Comparison of ENCODE assay signal across 3 cellular contexts in the genomic region with DNA sequence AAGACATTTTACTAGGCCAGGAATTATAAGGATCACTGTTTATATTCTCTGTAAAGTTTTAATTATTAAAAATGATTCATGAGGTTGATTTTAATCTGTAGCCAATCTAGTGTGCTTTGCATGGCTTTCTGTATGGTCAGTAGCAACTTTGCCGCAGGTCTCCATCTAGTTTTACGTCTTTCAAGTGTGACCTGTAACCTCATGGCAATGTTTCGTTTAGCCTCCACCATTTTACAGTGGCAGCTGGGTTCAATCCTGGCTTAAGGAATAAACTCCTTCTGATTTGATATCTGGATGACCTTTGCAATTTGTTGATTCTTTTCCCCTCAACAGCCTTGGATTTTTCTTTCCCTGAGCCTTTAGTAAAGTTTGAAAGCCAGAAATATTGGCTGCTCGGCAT.
TF ChIP-seq lines count a peak whose summit lies in the region.

No MANE protein-coding gene starts in this region.

TF ChIP-seq in SK-N-SH, 30 proteins besides CTCF, POLR2A, EP300 and RAD21:
- TF ChIP-seq, protein P1, sequence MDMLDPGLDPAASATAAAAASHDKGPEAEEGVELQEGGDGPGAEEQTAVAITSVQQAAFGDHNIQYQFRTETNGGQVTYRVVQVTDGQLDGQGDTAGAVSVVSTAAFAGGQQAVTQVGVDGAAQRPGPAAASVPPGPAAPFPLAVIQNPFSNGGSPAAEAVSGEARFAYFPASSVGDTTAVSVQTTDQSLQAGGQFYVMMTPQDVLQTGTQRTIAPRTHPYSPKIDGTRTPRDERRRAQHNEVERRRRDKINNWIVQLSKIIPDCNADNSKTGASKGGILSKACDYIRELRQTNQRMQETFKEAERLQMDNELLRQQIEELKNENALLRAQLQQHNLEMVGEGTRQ (IDR thresholded peaks at IDR 0.05; ENCODE audit: borderline replicate concordance, low read depth, low read length), result no peak

TF ChIP-seq in SK-N-SH treated with all-trans-retinoic acid at 6 μM for 48 hours, 23 proteins besides CTCF, POLR2A, EP300 and RAD21 (continued from another document):
- TF ChIP-seq TSHZ2 (CRISPR knock-in tag; IDR thresholded peaks at IDR 0.05) (no peak), ARNTL (CRISPR knock-in tag; IDR thresholded peaks at IDR 0.05; ENCODE audit: borderline replicate concordance, low read depth) (no peak), OSR1 (CRISPR knock-in tag; IDR thresholded peaks at IDR 0.05) (no peak)
- TF ChIP-seq, protein P2, sequence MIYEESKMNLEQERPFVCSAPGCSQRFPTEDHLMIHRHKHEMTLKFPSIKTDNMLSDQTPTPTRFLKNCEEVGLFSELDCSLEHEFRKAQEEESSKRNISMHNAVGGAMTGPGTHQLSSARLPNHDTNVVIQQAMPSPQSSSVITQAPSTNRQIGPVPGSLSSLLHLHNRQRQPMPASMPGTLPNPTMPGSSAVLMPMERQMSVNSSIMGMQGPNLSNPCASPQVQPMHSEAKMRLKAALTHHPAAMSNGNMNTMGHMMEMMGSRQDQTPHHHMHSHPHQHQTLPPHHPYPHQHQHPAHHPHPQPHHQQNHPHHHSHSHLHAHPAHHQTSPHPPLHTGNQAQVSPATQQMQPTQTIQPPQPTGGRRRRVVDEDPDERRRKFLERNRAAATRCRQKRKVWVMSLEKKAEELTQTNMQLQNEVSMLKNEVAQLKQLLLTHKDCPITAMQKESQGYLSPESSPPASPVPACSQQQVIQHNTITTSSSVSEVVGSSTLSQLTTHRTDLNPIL (CRISPR knock-in tag; IDR thresholded peaks at IDR 0.05; ENCODE audit: low read depth), result no peak

TF ChIP-seq in GM12878, 131 proteins besides CTCF, POLR2A, EP300 and RAD21 (continued from another document):
- TF ChIP-seq CUX1 (IDR thresholded peaks at IDR 0.05; ENCODE audit: insufficient replicate concordance, low read depth, low read length), result no peak
- no peak for TF ChIP-seq CEBPZ (IDR thresholded peaks at IDR 0.05; ENCODE audit: low read depth, low read length)
- no peak for TF ChIP-seq WRNIP1 (IDR thresholded peaks at IDR 0.05; ENCODE audit: borderline replicate concordance, low read depth, low read length)
- TF ChIP-seq IRF3 (IDR thresholded peaks at IDR 0.05), result no peak
- no peak for TF ChIP-seq RELA (IDR thresholded peaks at IDR 0.05; ENCODE audit: borderline replicate concordance, partially characterized antibody)
- peak; percentile 35; the same call in 1 of the 2 replicates for TF ChIP-seq NR2F1 (conservative IDR thresholded peaks at IDR 0.05)
- no peak for TF ChIP-seq CHD2 (IDR thresholded peaks at IDR 0.05; ENCODE audit: borderline replicate concordance, low read depth, low read length)
- TF ChIP-seq, protein P3, sequence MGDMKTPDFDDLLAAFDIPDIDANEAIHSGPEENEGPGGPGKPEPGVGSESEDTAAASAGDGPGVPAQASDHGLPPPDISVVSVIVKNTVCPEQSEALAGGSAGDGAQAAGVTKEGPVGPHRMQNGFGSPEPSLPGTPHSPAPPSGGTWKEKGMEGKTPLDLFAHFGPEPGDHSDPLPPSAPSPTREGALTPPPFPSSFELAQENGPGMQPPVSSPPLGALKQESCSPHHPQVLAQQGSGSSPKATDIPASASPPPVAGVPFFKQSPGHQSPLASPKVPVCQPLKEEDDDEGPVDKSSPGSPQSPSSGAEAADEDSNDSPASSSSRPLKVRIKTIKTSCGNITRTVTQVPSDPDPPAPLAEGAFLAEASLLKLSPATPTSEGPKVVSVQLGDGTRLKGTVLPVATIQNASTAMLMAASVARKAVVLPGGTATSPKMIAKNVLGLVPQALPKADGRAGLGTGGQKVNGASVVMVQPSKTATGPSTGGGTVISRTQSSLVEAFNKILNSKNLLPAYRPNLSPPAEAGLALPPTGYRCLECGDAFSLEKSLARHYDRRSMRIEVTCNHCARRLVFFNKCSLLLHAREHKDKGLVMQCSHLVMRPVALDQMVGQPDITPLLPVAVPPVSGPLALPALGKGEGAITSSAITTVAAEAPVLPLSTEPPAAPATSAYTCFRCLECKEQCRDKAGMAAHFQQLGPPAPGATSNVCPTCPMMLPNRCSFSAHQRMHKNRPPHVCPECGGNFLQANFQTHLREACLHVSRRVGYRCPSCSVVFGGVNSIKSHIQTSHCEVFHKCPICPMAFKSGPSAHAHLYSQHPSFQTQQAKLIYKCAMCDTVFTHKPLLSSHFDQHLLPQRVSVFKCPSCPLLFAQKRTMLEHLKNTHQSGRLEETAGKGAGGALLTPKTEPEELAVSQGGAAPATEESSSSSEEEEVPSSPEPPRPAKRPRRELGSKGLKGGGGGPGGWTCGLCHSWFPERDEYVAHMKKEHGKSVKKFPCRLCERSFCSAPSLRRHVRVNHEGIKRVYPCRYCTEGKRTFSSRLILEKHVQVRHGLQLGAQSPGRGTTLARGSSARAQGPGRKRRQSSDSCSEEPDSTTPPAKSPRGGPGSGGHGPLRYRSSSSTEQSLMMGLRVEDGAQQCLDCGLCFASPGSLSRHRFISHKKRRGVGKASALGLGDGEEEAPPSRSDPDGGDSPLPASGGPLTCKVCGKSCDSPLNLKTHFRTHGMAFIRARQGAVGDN (IDR thresholded peaks at IDR 0.05), result 0 out of 2 replicates have a peak, but pooled peaks have one; percentile 24
- peak; percentile 54; the same call in 1 of the 2 replicates for TF ChIP-seq NR2C1 (IDR thresholded peaks at IDR 0.05)
- TF ChIP-seq CEBPB (IDR thresholded peaks at IDR 0.05; ENCODE audit: borderline replicate concordance in 1 of 2, low read depth in 2 of 2, low read length in 2 of 2), result no peak
